In the genomic region with DNA sequence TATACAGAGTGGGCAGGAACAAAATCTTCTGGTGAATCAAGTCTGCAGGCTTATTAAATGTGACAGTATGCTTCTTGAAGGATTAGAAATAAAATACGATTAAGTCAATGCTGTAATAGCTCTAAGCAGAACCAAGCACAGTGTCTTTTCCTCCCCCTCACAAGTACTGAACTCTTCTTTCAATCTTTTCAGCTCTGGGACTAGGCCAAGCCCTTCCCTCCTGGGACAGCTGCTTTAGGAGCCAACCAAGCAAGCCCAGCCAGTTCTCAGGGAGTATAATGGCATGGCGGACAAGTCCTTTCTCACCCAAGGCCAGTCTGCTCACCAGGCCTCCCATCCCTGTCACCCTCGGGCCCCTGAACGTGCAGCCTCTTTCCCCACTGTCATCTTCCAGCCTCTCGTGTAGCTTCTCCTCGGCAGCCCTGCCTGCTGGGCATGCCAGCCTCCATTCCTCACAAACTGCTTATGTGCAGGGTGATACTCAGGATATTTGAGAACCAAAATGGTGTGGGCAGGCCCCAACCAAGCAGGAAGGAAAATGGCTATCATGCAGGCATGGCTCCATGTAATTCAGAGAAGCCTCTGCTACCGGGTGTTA, we compare ENCODE assay signal across 13 cellular contexts. TPM values are rescaled to one million over a fixed set of nuclear protein-coding genes. Genes with fewer than 3 reads are reported as not detected.
A peak's percentile ranks its signal among the peaks of the same experiment; 100 is the strongest.
DNase-seq lines count a peak whose midpoint lies in the region; ATAC-seq and TF ChIP-seq lines count a peak whose summit lies in the region.
"Had no signal": no experiment of that assay in that cellular context is flagged by ENCODE, and none has a peak within 500 bp of the region (broad histone marks: within the 10 kb centered on the region; RNA-seq: fewer than 3 reads in every experiment).

No MANE protein-coding gene starts in this region.

- CTCF ChIA-PET in naive thymus-derived CD4-positive, alpha-beta T cell (lab: Charles Lee) = interaction anchor here (0.7 to 3.0 kb wide), 4 partner anchors 14 to 300 kb away, joined by 3 to 12 read pairs (median 8); a partner anchor contains a TSS

- H3K36me3 ChIP-seq in naive thymus-derived CD4-positive, alpha-beta T cell (ENCODE audit: control insufficient read depth in 2 of 3, insufficient read depth in 3 of 3, low read length in 3 of 3) = no peaks in the 10 kb centered on the region
- no peaks in the 10 kb centered on the region for H3K36me3 ChIP-seq in WERI-Rb-1

- H3K9me3 Mint-ChIP-seq in stimulated activated naive CD8-positive, alpha-beta T cell treated with anti-CD3 and anti-CD28 coated beads, Interleukin-15, Interleukin-2, amounts not matched to agents 100 ng/mL and 50 ng/mL, for 24 hours = no peaks in the 10 kb centered on the region
- H3K9me3 Mint-ChIP-seq in naive thymus-derived CD4-positive, alpha-beta T cell = no peaks in the 10 kb centered on the region

- H3K4me3 ChIP-seq in naive thymus-derived CD4-positive, alpha-beta T cell (ENCODE audit: low read length) = peak overlapping the region; percentile 13
- no peak overlapping the region for H3K4me3 ChIP-seq in WERI-Rb-1 (ENCODE audit: low read depth, low read length)
- H3K4me3 ChIP-seq: GM23248 had no signal

- H3K4me3 Mint-ChIP-seq in stimulated activated naive CD8-positive, alpha-beta T cell treated with anti-CD3 and anti-CD28 coated beads, Interleukin-15, Interleukin-2, amounts not matched to agents 100 ng/mL and 50 ng/mL, for 24 hours = no peak overlapping the region
- peak overlapping the region; percentile 57 to 98 (median 71) for H3K4me3 Mint-ChIP-seq in naive thymus-derived CD4-positive, alpha-beta T cell

- peaks cover 55 to 77% of the 10 kb centered on the region in 2 donors for H3K4me1 ChIP-seq in naive thymus-derived CD4-positive, alpha-beta T cell (ENCODE audit: control insufficient read depth in 2 of 2, insufficient read depth in 2 of 2, low read length in 2 of 2)

- peaks cover 77% of the 10 kb centered on the region for H3K4me1 Mint-ChIP-seq in stimulated activated naive CD8-positive, alpha-beta T cell treated with anti-CD3 and anti-CD28 coated beads, Interleukin-15, Interleukin-2, amounts not matched to agents 100 ng/mL and 50 ng/mL, for 24 hours (ENCODE audit: low read depth)
- peaks cover 41 to 93% (median 85%) of the 10 kb centered on the region in 7 donors for H3K4me1 Mint-ChIP-seq in naive thymus-derived CD4-positive, alpha-beta T cell

- POLR2A ChIA-PET in naive thymus-derived CD4-positive, alpha-beta T cell (lab: Charles Lee) = interaction anchor here (0.6 to 10.7 kb wide), 6 partner anchors 10 to 559 kb away, joined by 3 to 224 read pairs (median 10); a partner anchor contains a TSS

- no peak for TF ChIP-seq CTCF in WERI-Rb-1 (IDR thresholded peaks at IDR 0.05; ENCODE audit: low read depth, low read length)

- no peak for DNase-seq in stimulated activated naive CD8-positive, alpha-beta T cell treated with anti-CD3 and anti-CD28 coated beads, Interleukin-15, Interleukin-2, amounts not matched to agents 100 U/mL and 50 U/mL, for 24 hours
- peak in 18 of 61 donors; percentile 4 to 70 (median 22) for DNase-seq in caudate nucleus (lab: John Stamatoyannopoulos, UW)
- DNase-seq in naive thymus-derived CD4-positive, alpha-beta T cell = no peak
- DNase-seq in NOMO-1 treated with DMSO at 0.1 percent for 48 hours (lab: John Stamatoyannopoulos, UW; ENCODE audit: unreplicated experiment) = no peak
- DNase-seq in GM19240 (ENCODE audit: insufficient read length, low spot score) = no peak
- no peak for DNase-seq in WERI-Rb-1
- DNase-seq: cerebellar nuclear complex, GM23248, hypothalamus, NCI-H146 had no signal

- no peak for ATAC-seq in stimulated activated naive CD8-positive, alpha-beta T cell treated with anti-CD3 and anti-CD28 coated beads, Interleukin-15, Interleukin-2, amounts not matched to agents 100 U/mL and 50 U/mL, for 24 hours
- no peak for ATAC-seq in naive thymus-derived CD4-positive, alpha-beta T cell
- ATAC-seq in HG03095 (IDR thresholded peaks at IDR 0.05; ENCODE audit: unreplicated experiment) = no peak

- intact Hi-C loops in naive thymus-derived CD4-positive, alpha-beta T cell (cut with micrococcal nuclease) = loop anchor here in 1 of 2 donors (2.0 kb wide), 1 partner anchor 281 kb away; a partner anchor contains a TSS

- no peaks in the 10 kb centered on the region for H3K9me3 ChIP-seq in naive thymus-derived CD4-positive, alpha-beta T cell (ENCODE audit: control insufficient read depth in 2 of 3, low read length in 3 of 3)
- no peaks in the 10 kb centered on the region for H3K9me3 ChIP-seq in WERI-Rb-1 (ENCODE audit: severe bottlenecking)

- H3K27ac ChIP-seq in caudate nucleus (ENCODE audit: low read depth, low read length) (peak overlapping the region; percentile 62), WERI-Rb-1 (no peak overlapping the region)
- peak overlapping the region; percentile 69 for H3K27ac ChIP-seq in naive thymus-derived CD4-positive, alpha-beta T cell (ENCODE audit: low read depth, low read length)
- H3K27ac ChIP-seq: GM23248 had no signal

- H3K27ac Mint-ChIP-seq in stimulated activated naive CD8-positive, alpha-beta T cell treated with anti-CD3 and anti-CD28 coated beads, Interleukin-15, Interleukin-2, amounts not matched to agents 100 ng/mL and 50 ng/mL, for 24 hours = peak overlapping the region; percentile 59
- H3K27ac Mint-ChIP-seq in naive thymus-derived CD4-positive, alpha-beta T cell = peak overlapping the region; percentile 91 to 100 (median 99)

- no peaks in the 10 kb centered on the region for H3K27me3 Mint-ChIP-seq in stimulated activated naive CD8-positive, alpha-beta T cell treated with anti-CD3 and anti-CD28 coated beads, Interleukin-15, Interleukin-2, amounts not matched to agents 100 ng/mL and 50 ng/mL, for 24 hours
- H3K27me3 Mint-ChIP-seq in naive thymus-derived CD4-positive, alpha-beta T cell = no peaks in the 10 kb centered on the region

- H3K27me3 ChIP-seq in naive thymus-derived CD4-positive, alpha-beta T cell (ENCODE audit: control insufficient read depth in 2 of 2, insufficient read depth in 2 of 2, low read length in 2 of 2) = no peaks in the 10 kb centered on the region
- no peaks in the 10 kb centered on the region for H3K27me3 ChIP-seq in WERI-Rb-1 (ENCODE audit: insufficient read depth, low read depth, severe bottlenecking)

- H3K36me3 Mint-ChIP-seq in stimulated activated naive CD8-positive, alpha-beta T cell treated with anti-CD3 and anti-CD28 coated beads, Interleukin-15, Interleukin-2, amounts not matched to agents 100 ng/mL and 50 ng/mL, for 24 hours (ENCODE audit: low read depth) = no peaks in the 10 kb centered on the region
- peaks cover 0 to 1% (median 0%) of the 10 kb centered on the region in 5 donors for H3K36me3 Mint-ChIP-seq in naive thymus-derived CD4-positive, alpha-beta T cell

RNA-seq across cellular contexts. Expression of a gene that starts 8.4 kb away (rescaled TPM):
- 100 to 1,000 TPM in 4 of 5 experiments, 10 to 100 TPM in 1; 76.1 to 160 (median 150) TPM for total RNA-seq in naive thymus-derived CD4-positive, alpha-beta T cell
- polyA plus RNA-seq in naive thymus-derived CD4-positive, alpha-beta T cell = 100 to 1,000 TPM; 299 to 329 TPM

RNA-seq across cellular contexts. Expression of a gene that starts 32.3 kb away (rescaled TPM):
- total RNA-seq in naive thymus-derived CD4-positive, alpha-beta T cell = under 1 TPM in 1 of 5 experiments, not detected in 4; 0.56 TPM
- not detected for polyA plus RNA-seq in naive thymus-derived CD4-positive, alpha-beta T cell
- total RNA-seq: activated CD8-positive, alpha-beta memory T cell treated with anti-CD3 and anti-CD28 coated beads for 36 hours had no signal
